Comparison of ENCODE assay signal across 1 cellular context in genomic region chr20:63943007-63943807, GRCh38.
TF ChIP-seq lines count a peak whose summit lies in the region.

No MANE protein-coding gene starts in this region.

TF ChIP-seq in HepG2, 621 proteins besides CTCF, POLR2A, EP300 and RAD21 (continues in another document):
- no peak for TF ChIP-seq THAP7 (CRISPR knock-in tag; IDR thresholded peaks at IDR 0.05)
- peak; percentile 25; the same call in 1 of the 2 replicates for TF ChIP-seq GABPB1 (CRISPR knock-in tag; IDR thresholded peaks at IDR 0.05)
- no peak for TF ChIP-seq FOXP4 (CRISPR knock-in tag; IDR thresholded peaks at IDR 0.05)
- TF ChIP-seq SMARCC2 (IDR thresholded peaks at IDR 0.05): no peak
- no peak for TF ChIP-seq NONO (IDR thresholded peaks at IDR 0.05)
- no peak for TF ChIP-seq NONO (CRISPR knock-in tag; conservative IDR thresholded peaks at IDR 0.05)
- no peak for TF ChIP-seq SRSF4 (IDR thresholded peaks at IDR 0.05; ENCODE audit: low read depth, low read length, poor library complexity, severe bottlenecking)
- no peak for TF ChIP-seq ZNF513 (CRISPR knock-in tag; conservative IDR thresholded peaks at IDR 0.05)
- no peak for TF ChIP-seq ARHGAP35 (CRISPR knock-in tag; IDR thresholded peaks at IDR 0.05; ENCODE audit: borderline replicate concordance)
- TF ChIP-seq SRF (IDR thresholded peaks at IDR 0.05; ENCODE audit: low read depth, low read length): no peak
- no peak for TF ChIP-seq ZNF160 (CRISPR knock-in tag; IDR thresholded peaks at IDR 0.05)
- no peak for TF ChIP-seq NFYC (CRISPR knock-in tag; IDR thresholded peaks at IDR 0.05)
- TF ChIP-seq ZNF24 (IDR thresholded peaks at IDR 0.05): no peak
- TF ChIP-seq ZNF816 (CRISPR knock-in tag; IDR thresholded peaks at IDR 0.05; ENCODE audit: borderline replicate concordance): no peak
- TF ChIP-seq IKZF1 (IDR thresholded peaks at IDR 0.05): no peak
- no peak for TF ChIP-seq RARG (CRISPR knock-in tag; IDR thresholded peaks at IDR 0.05; ENCODE audit: low read depth)
- no peak for TF ChIP-seq SATB2 (CRISPR knock-in tag; IDR thresholded peaks at IDR 0.05)
- TF ChIP-seq SP4 (CRISPR knock-in tag; IDR thresholded peaks at IDR 0.05): no peak
- no peak for TF ChIP-seq ZNF382 (CRISPR knock-in tag; IDR thresholded peaks at IDR 0.05; ENCODE audit: borderline replicate concordance)
- peak; percentile 90 for TF ChIP-seq RBM22 (optimal IDR thresholded peaks at IDR 0.05; ENCODE audit: low read length)
- TF ChIP-seq KLF9 (CRISPR knock-in tag; IDR thresholded peaks at IDR 0.05; ENCODE audit: low read depth): no peak
- no peak for TF ChIP-seq CREB3 (CRISPR knock-in tag; IDR thresholded peaks at IDR 0.05)
- TF ChIP-seq ZBTB43 (CRISPR knock-in tag; conservative IDR thresholded peaks at IDR 0.05): no peak
- no peak for TF ChIP-seq ZNF879 (CRISPR knock-in tag; IDR thresholded peaks at IDR 0.05)
- TF ChIP-seq HDAC6 (IDR thresholded peaks at IDR 0.05; ENCODE audit: low read depth, low read length): no peak
- TF ChIP-seq ARNT (IDR thresholded peaks at IDR 0.05): no peak
- TF ChIP-seq ZNF768 (CRISPR knock-in tag; IDR thresholded peaks at IDR 0.05): peak; percentile 10; the same call in 1 of the 2 replicates
- TF ChIP-seq CENPT (CRISPR knock-in tag; IDR thresholded peaks at IDR 0.05; ENCODE audit: low read depth): no peak
- no peak for TF ChIP-seq PAF1 (CRISPR knock-in tag; IDR thresholded peaks at IDR 0.05)
- no peak for TF ChIP-seq POGK (CRISPR knock-in tag; conservative IDR thresholded peaks at IDR 0.05)
- TF ChIP-seq SOX5 (CRISPR knock-in tag; IDR thresholded peaks at IDR 0.05; ENCODE audit: borderline replicate concordance): no peak
- no peak for TF ChIP-seq ZEB1 (IDR thresholded peaks at IDR 0.05; ENCODE audit: insufficient replicate concordance, low read depth)
- TF ChIP-seq AFF4 (CRISPR knock-in tag; IDR thresholded peaks at IDR 0.05): no peak
- no peak for TF ChIP-seq ZBTB40 (IDR thresholded peaks at IDR 0.05)
- TF ChIP-seq ZBTB40 (CRISPR knock-in tag; IDR thresholded peaks at IDR 0.05): no peak
- no peak for TF ChIP-seq ATF1 (CRISPR knock-in tag; IDR thresholded peaks at IDR 0.05)
- TF ChIP-seq AGO1 (IDR thresholded peaks at IDR 0.05; ENCODE audit: low read depth, low read length, poor library complexity, severe bottlenecking): no peak
- 0 out of 2 replicates have a peak, but pooled peaks have one; percentile 66 for TF ChIP-seq ZBTB46 (CRISPR knock-in tag; IDR thresholded peaks at IDR 0.05; ENCODE audit: borderline replicate concordance)
